ENCODE assay signal across 8 cellular contexts in the genomic region with DNA sequence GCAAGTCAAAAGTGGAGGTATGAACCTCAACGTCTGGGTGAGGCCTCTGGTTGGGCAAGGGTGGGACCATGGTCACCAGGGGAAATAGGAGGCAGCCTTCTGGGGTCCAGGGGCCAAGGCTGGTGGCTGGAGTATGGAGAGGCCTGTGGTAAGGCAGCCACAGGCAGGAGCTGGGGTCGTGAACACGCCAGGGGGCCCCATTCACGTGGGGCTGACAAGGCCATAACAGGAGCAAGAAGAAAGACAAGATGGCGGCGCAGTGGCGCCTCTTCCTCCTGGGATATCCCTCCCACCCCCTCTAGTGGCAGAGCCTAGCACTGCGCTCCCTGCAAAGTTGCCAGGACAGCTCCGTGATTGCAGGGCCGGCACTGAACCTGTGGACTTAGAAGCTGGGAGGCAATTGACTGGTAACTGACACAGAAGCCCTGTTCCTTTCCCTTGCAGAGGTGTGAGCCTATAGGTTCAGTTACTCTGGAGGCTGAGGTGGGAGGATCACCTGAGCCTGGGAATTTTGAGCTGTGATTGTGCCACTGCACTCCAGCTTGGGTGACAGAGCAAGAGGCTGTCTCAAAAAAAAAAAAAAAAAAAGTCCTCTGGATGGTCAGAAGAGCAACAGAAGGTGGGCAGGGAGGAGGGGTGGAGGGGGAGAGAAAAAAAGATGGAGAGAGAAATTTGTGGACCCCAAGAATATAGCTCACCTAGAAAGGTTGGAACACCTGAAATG. TPM values are rescaled to one million over a fixed set of nuclear protein-coding genes. Genes with fewer than 3 reads are reported as not detected.
DNase-seq lines count a peak whose midpoint lies in the region; ATAC-seq and TF ChIP-seq lines count a peak whose summit lies in the region.

No MANE protein-coding gene starts in this region.

- DNase-seq in CD1c-positive myeloid dendritic cell (ENCODE audit: extremely low spot score) (peak; percentile 76), NCI-H82 treated with DMSO at 0.1 percent for 48 hours (lab: John Stamatoyannopoulos, UW; ENCODE audit: unreplicated experiment) (peak; percentile 29), endothelial cell (ENCODE audit: low spot score) (peak; percentile 94), myocyte (ENCODE audit: low read depth) (peak; percentile 39)
- DNase-seq in activated CD8-positive, alpha-beta memory T cell treated with anti-CD3 and anti-CD28 coated beads, Interleukin-2, amount 50 U/mL, for 1 hour (ENCODE audit: extremely low read depth) = peak; percentile 10
- peak; percentile 25 to 40 for DNase-seq in stimulated activated CD8-positive, alpha-beta memory T cell treated with anti-CD3 and anti-CD28 coated beads, Interleukin-7, amount 100 ng/mL, for 1 hour (ENCODE audit: low read depth in 2 of 2)

- no peak overlapping the region for H3K4me3 ChIP-seq in HEK293 (ENCODE audit: low read depth, low read length)

- H3K4me1 ChIP-seq in HEK293 (ENCODE audit: control insufficient read depth, insufficient read depth, low read length) = no peaks in the 10 kb centered on the region

- no peaks in the 10 kb centered on the region for H3K4me1 Mint-ChIP-seq in endothelial cell (ENCODE audit: unreplicated experiment)

- TF ChIP-seq CTCF in HEK293 (tag by site-specific recombination; IDR thresholded peaks at IDR 0.05) (no peak), endothelial cell (IDR thresholded peaks at IDR 0.05; ENCODE audit: unreplicated experiment) (peak; percentile 91)

- ATAC-seq in GM18498 (IDR thresholded peaks at IDR 0.05; ENCODE audit: unreplicated experiment) = no peak

- CTCF ChIA-PET in HEK293 (lab: Yijun Ruan, JAX) = interaction anchor here (0.6 to 6.1 kb wide), 62 partner anchors 8 to 1372 kb away, joined by 3 to 118 read pairs (median 6); partner anchors contain the start of genes EDDM13 and ZSCAN5A

- H3K36me3 Mint-ChIP-seq in endothelial cell (ENCODE audit: low read depth, unreplicated experiment) = peaks cover 7% of the 10 kb centered on the region

- no peaks in the 10 kb centered on the region for H3K36me3 ChIP-seq in HEK293 (ENCODE audit: control insufficient read depth in 2 of 2, insufficient read depth in 1 of 2, low read length in 2 of 2)

- no peak overlapping the region for H3K4me3 Mint-ChIP-seq in endothelial cell (ENCODE audit: unreplicated experiment)

- POLR2A ChIA-PET in HEK293 (lab: Yijun Ruan, JAX) = interaction anchor here (1.0 to 1.4 kb wide), 4 partner anchors 57 to 174 kb away, joined by 3 to 6 read pairs (median 4); no protein-coding TSS in a partner anchor

- H3K27ac ChIP-seq in HEK293 (ENCODE audit: extremely low read depth, low read depth, low read length) = no peak overlapping the region

- H3K9me3 Mint-ChIP-seq in endothelial cell (ENCODE audit: unreplicated experiment) = no peaks in the 10 kb centered on the region

- peaks cover 3% of the 10 kb centered on the region for H3K27me3 Mint-ChIP-seq in endothelial cell (ENCODE audit: unreplicated experiment)

- H3K27ac Mint-ChIP-seq in endothelial cell (ENCODE audit: unreplicated experiment) = no peak overlapping the region

- H3K9me3 ChIP-seq in HEK293 (ENCODE audit: control insufficient read depth, insufficient read depth, low read depth, low read length) = no peaks in the 10 kb centered on the region

TF ChIP-seq in HEK293, 187 proteins besides CTCF, POLR2A, EP300 and RAD21:
- TF ChIP-seq ZNF654 (tag by site-specific recombination; IDR thresholded peaks at IDR 0.05; ENCODE audit: low read depth) = peak; percentile 48
- peak; percentile 41; the same call in 1 of the 2 replicates for TF ChIP-seq ZNF518A (tag by site-specific recombination; conservative IDR thresholded peaks at IDR 0.05; ENCODE audit: low read depth)
- peak; percentile 76; the same call in 1 of the 2 replicates for TF ChIP-seq ZNF280D (tag by site-specific recombination; IDR thresholded peaks at IDR 0.05)
- TF ChIP-seq ZNF596 (tag by site-specific recombination; IDR thresholded peaks at IDR 0.05) = no peak
- TF ChIP-seq SP7 (tag by site-specific recombination; IDR thresholded peaks at IDR 0.05) = no peak
- 0 out of 2 replicates have a peak, but pooled peaks have one; percentile 51 for TF ChIP-seq YY1 (tag by site-specific recombination; IDR thresholded peaks at IDR 0.05)
- 0 out of 2 replicates have a peak, but pooled peaks have one; percentile 32 for TF ChIP-seq YY2 (tag by site-specific recombination; IDR thresholded peaks at IDR 0.05)
- peak; percentile 51; the same call in 1 of the 2 replicates for TF ChIP-seq ZNF580 (tag by site-specific recombination; IDR thresholded peaks at IDR 0.05)

RNA-seq across cellular contexts. Expression of gene EDDM13, which starts 19.7 kb away (rescaled TPM):
- total RNA-seq in endothelial cell (ENCODE audit: unreplicated experiment) (not detected), myocyte (not detected in 2 replicates)
- polyA plus RNA-seq in myocyte (2012) = 0.53 TPM

RNA-seq across cellular contexts. Expression of gene ZSCAN5C, which starts 50.8 kb away (rescaled TPM):
- not detected for total RNA-seq in endothelial cell (ENCODE audit: unreplicated experiment)
- total RNA-seq in myocyte = not detected in 2 replicates
- not detected for polyA plus RNA-seq in myocyte (2012)

RNA-seq across cellular contexts. Expression of gene ZSCAN5B, which starts 55.3 kb away (rescaled TPM):
- total RNA-seq in endothelial cell (ENCODE audit: unreplicated experiment) = not detected
- total RNA-seq in myocyte = not detected in 2 replicates
- not detected for polyA plus RNA-seq in myocyte (2012)

Comparison
In these comparisons a context has a peak if more than half of its experiments do, and no peak if none do; other contexts are left out.
1. DNase-seq: peak in every context shown above with its lines; median percentile 94 in endothelial cell; 76 in CD1c-positive myeloid dendritic cell; 39 in myocyte; 32 in stimulated activated CD8-positive, alpha-beta memory T cell treated with anti-CD3 and anti-CD28 coated beads, Interleukin-7, amount 100 ng/mL, for 1 hour; 29 in NCI-H82 treated with DMSO at 0.1 percent for 48 hours; 10 in activated CD8-positive, alpha-beta memory T cell treated with anti-CD3 and anti-CD28 coated beads, Interleukin-2, amount 50 U/mL, for 1 hour.